Comparison of ENCODE assay signal across 7 cellular contexts in genomic region chr6:160455484-160456213, GRCh38.
A peak's percentile ranks its signal among the peaks of the same experiment; 100 is the strongest.
DNase-seq lines count a peak whose midpoint lies in the region; ATAC-seq and TF ChIP-seq lines count a peak whose summit lies in the region.

No MANE protein-coding gene starts in this region.

- intact Hi-C loops in left lung (cut with DNase I), result loop anchor here in 1 of 2 donors (5.0 to 10.0 kb wide), 3 partner anchors 321 to 591 kb away; no protein-coding TSS in a partner anchor

- peaks cover 2% of the 10 kb centered on the region for H4K20me1 ChIP-seq in H9 (ENCODE audit: control insufficient read depth, insufficient read depth, insufficient read length)

- H3K4me1 Mint-ChIP-seq in H9, result peaks cover 0 to 8% of the 10 kb centered on the region in 2 experiments; a peak in 2 of 4 replicates

- ATAC-seq in left lung, result peak; percentile 96

- H3K23ac ChIP-seq in H9 (ENCODE audit: insufficient read length, low read depth, low read length), result no peak overlapping the region

- no peak overlapping the region for H3K4me3 ChIP-seq in left lung

- no peak overlapping the region for H4K8ac ChIP-seq in H9 (replicated peaks; ENCODE audit: insufficient read length, low read depth, low read length)

- no peak overlapping the region for H4K91ac ChIP-seq in H9 (ENCODE audit: insufficient read length, low read depth, low read length)

- H3K36me3 ChIP-seq in left lung, result peaks cover 0 to 4% of the 10 kb centered on the region in 2 donors

- no peak overlapping the region for H3K27ac Mint-ChIP-seq in H9

- H3K27me3 ChIP-seq in H9 (ENCODE audit: insufficient read depth, low read length) (no peaks in the 10 kb centered on the region), left lung (peaks cover 0 to 14% of the 10 kb centered on the region in 2 donors)

- H3K14ac ChIP-seq in H9 (ENCODE audit: insufficient read depth, low read length), result no peak overlapping the region

- no peak overlapping the region for H2AK5ac ChIP-seq in H9 (ENCODE audit: insufficient read length, low read length)

- H2BK120ac ChIP-seq in H9 (ENCODE audit: low read depth, low read length, poor library complexity, severe bottlenecking), result no peak overlapping the region

- no peak overlapping the region for H3K4me3 Mint-ChIP-seq in H9

- no peak overlapping the region for H2BK15ac ChIP-seq in H9 (ENCODE audit: low read depth, low read length)

- H3K9me3 Mint-ChIP-seq in H9, result peaks cover 0 to 3% of the 10 kb centered on the region in 2 experiments; a peak in 2 of 5 replicates

- no peak overlapping the region for H2BK5ac ChIP-seq in H9 (ENCODE audit: insufficient read length, low read length)

- no peak overlapping the region for H3K18ac ChIP-seq in H9 (ENCODE audit: insufficient read length, low read depth, low read length)

- no peaks in the 10 kb centered on the region for H3K23me2 ChIP-seq in H9 (ENCODE audit: insufficient read length, low read depth, low read length, poor library complexity, severe bottlenecking)

- H3K36me3 Mint-ChIP-seq in H9 (ENCODE audit: insufficient read depth in 1 of 3, low read depth in 3 of 3), result peaks cover 0 to 4% (median 3%) of the 10 kb centered on the region in 3 experiments; a peak in 3 of 7 replicates

- H3K4me2 ChIP-seq in H9 (ENCODE audit: insufficient read depth, insufficient read length, low read length), result no peak overlapping the region

- H3K27ac ChIP-seq in H9 (ENCODE audit: insufficient read length, low read depth, low read length) (no peak overlapping the region), left lung (no peak overlapping the region)

- H3K9me3 ChIP-seq in H9 (ENCODE audit: control insufficient read depth, low read depth, low read length) (no peaks in the 10 kb centered on the region), left lung (no peaks in the 10 kb centered on the region)

- no peak overlapping the region for H3K9ac ChIP-seq in H9 (ENCODE audit: extremely low read depth, insufficient read length, low read length)

- no peak overlapping the region for H3K4ac ChIP-seq in H9 (ENCODE audit: low read depth, low read length)

- H3K4me1 ChIP-seq in H9 (ENCODE audit: insufficient read depth, low read length), result no peaks in the 10 kb centered on the region
- peaks cover 0 to 8% of the 10 kb centered on the region in 2 donors for H3K4me1 ChIP-seq in left lung

- no peaks in the 10 kb centered on the region for H3K79me2 ChIP-seq in H9 (ENCODE audit: insufficient read depth, low read length)

- no peak overlapping the region for H2BK20ac ChIP-seq in H9 (ENCODE audit: low read depth, low read length, poor library complexity, severe bottlenecking)

- DNase-seq in GM10266 (ENCODE audit: extremely low spot score) (peak; percentile 64), H9 (peak; percentile 76), MV-4-11 (lab: John Stamatoyannopoulos, UW) (peak; percentile 29), left lung (peak in 1 of 2 donors; percentile 39)
- DNase-seq in activated CD4-positive, CD25-positive, alpha-beta regulatory T cell (lab: John Stamatoyannopoulos, UW), result peak; percentile 45 to 65 (median 50)
- peak; percentile 61 for DNase-seq in central memory CD4-positive, alpha-beta T cell
- DNase-seq in stimulated activated CD4-positive, alpha-beta T cell treated with anti-CD3 and anti-CD28 coated beads, Interleukin-2, amount 100 ng/mL, for 48 hours, result peak; percentile 67 to 68

- H3K56ac ChIP-seq in H9 (ENCODE audit: insufficient read length, low read depth, low read length), result no peak overlapping the region

- peaks cover 2% of the 10 kb centered on the region for H3K27me3 Mint-ChIP-seq in H9 (ENCODE audit: low read depth)

- no peak overlapping the region for H2AFZ ChIP-seq in H9 (ENCODE audit: low read length)

- H3T11ph ChIP-seq in H9 (ENCODE audit: low read length), result no peak overlapping the region

- WGBS in H9 (ENCODE audit: extremely low coverage, insufficient read length, low lambda C conversion rate), result no CpG with 5 or more reads among the region's 11 CpGs

- TF ChIP-seq CTCF in GM10266 (IDR thresholded peaks at IDR 0.05; ENCODE audit: control insufficient read depth, insufficient read depth, low read depth, missing control alignments), result peak; percentile 91
- TF ChIP-seq CTCF in H9 (conservative IDR thresholded peaks at IDR 0.05), result peak; percentile 99
- peak; percentile 88 to 89 for TF ChIP-seq CTCF in left lung (IDR thresholded peaks at IDR 0.05)

- no peaks in the 10 kb centered on the region for H3K79me1 ChIP-seq in H9 (ENCODE audit: insufficient read depth, low read depth, low read length, poor library complexity, severe bottlenecking)

- no peak overlapping the region for H2BK12ac ChIP-seq in H9 (ENCODE audit: insufficient read length, low read depth, low read length)

- H4K5ac ChIP-seq in H9 (ENCODE audit: insufficient read length, low read depth, low read length), result no peak overlapping the region
